ENCODE assay signal across 8 cellular contexts in genomic region chr1:155208406-155208655, GRCh38. TPM values are rescaled to one million over a fixed set of nuclear protein-coding genes. Genes with fewer than 3 reads are reported as not detected.
A peak's percentile ranks its signal among the peaks of the same experiment; 100 is the strongest.
DNase-seq lines count a peak whose midpoint lies in the region; ATAC-seq and TF ChIP-seq lines count a peak whose summit lies in the region.

No MANE protein-coding gene starts in this region.

- no peak overlapping the region for H4K8ac ChIP-seq in mesendoderm (ENCODE audit: low read depth, low read length)

- H2AK5ac ChIP-seq in mesendoderm (ENCODE audit: low read length) = no peak overlapping the region

- H3K4me2 ChIP-seq in mesendoderm (ENCODE audit: low read length) = peak overlapping the region; percentile 17

- peak overlapping the region; percentile 80 for H3K56ac ChIP-seq in mesendoderm (ENCODE audit: low read length)

- peak overlapping the region; percentile 53 for H3K9ac ChIP-seq in mesendoderm (ENCODE audit: low read length)

- in situ Hi-C loops in astrocyte of the spinal cord (cut with HindIII; ENCODE audit: low sequenced_read_pairs) = no loop called here

- no peak overlapping the region for H3K4ac ChIP-seq in mesendoderm (ENCODE audit: low read depth, low read length)

- peaks cover 9 to 43% (median 31%) of the 10 kb centered on the region in 9 donors for H3K4me1 ChIP-seq in heart right ventricle
- H3K4me1 ChIP-seq in mesendoderm (ENCODE audit: control insufficient read depth, low read depth, low read length) = peaks cover 7% of the 10 kb centered on the region
- H3K4me1 ChIP-seq in aorta (ENCODE audit: control insufficient read depth in 1 of 2, insufficient read depth in 2 of 2, low read length in 2 of 2) = no peaks in the 10 kb centered on the region

- H4K5ac ChIP-seq in mesendoderm (ENCODE audit: low read length) = no peak overlapping the region

- TF ChIP-seq CTCF in heart right ventricle (IDR thresholded peaks at IDR 0.05) = no peak
- TF ChIP-seq CTCF in astrocyte of the spinal cord (IDR thresholded peaks at IDR 0.05; ENCODE audit: low read depth, low read length) = no peak

- H3K27me3 ChIP-seq in heart right ventricle (no peaks in the 10 kb centered on the region), mesendoderm (ENCODE audit: insufficient read depth, low read length, poor library complexity) (no peaks in the 10 kb centered on the region), aorta (ENCODE audit: control insufficient read depth in 1 of 2, insufficient read depth in 2 of 2, low read length in 1 of 2) (no peaks in the 10 kb centered on the region)

- H3K23ac ChIP-seq in mesendoderm (ENCODE audit: low read length) = no peak overlapping the region

- ATAC-seq in heart right ventricle (no peak), left cardiac atrium (no peak), aorta (ENCODE audit: low FRiP score) (no peak), GM21367 (IDR thresholded peaks at IDR 0.05; ENCODE audit: unreplicated experiment) (no peak)

- 0 to 1% methylated on average over 11 of the region's 11 CpGs for WGBS in heart right ventricle, 2 donors
- no CpG with 5 or more reads among the region's 11 CpGs for WGBS in mesendoderm (ENCODE audit: extremely low coverage, insufficient coverage, low lambda C conversion rate)
- WGBS in aorta, 2 donors = 0% methylated on average over 10 to 11 of the region's 11 CpGs

- H3K79me2 ChIP-seq in mesendoderm (ENCODE audit: control insufficient read depth, insufficient read depth, low read length) = no peaks in the 10 kb centered on the region

- H3K27ac ChIP-seq in heart right ventricle (peak overlapping the region; percentile 98 to 100 (median 100)), mesendoderm (ENCODE audit: low read depth, low read length) (peak overlapping the region; percentile 25), aorta (ENCODE audit: low read depth in 1 of 2, low read length in 2 of 2) (peak overlapping the region; percentile 79 to 85)

- no peak overlapping the region for H2BK15ac ChIP-seq in mesendoderm (replicated peaks; ENCODE audit: low read depth)

- no peak overlapping the region for H2BK120ac ChIP-seq in mesendoderm (ENCODE audit: low read depth, low read length)

- H3K9me3 ChIP-seq in heart right ventricle = no peaks in the 10 kb centered on the region
- H3K9me3 ChIP-seq in aorta (ENCODE audit: control insufficient read depth, low read length) = no peaks in the 10 kb centered on the region

- H3K36me3 ChIP-seq in heart right ventricle (peaks cover 0 to 23% (median 0%) of the 10 kb centered on the region in 9 donors), mesendoderm (ENCODE audit: control insufficient read depth, insufficient read depth, low read length) (no peaks in the 10 kb centered on the region), aorta (ENCODE audit: control insufficient read depth in 1 of 2, insufficient read depth in 2 of 2, low read length in 1 of 2) (no peaks in the 10 kb centered on the region)

- H3K18ac ChIP-seq in mesendoderm (ENCODE audit: low read length) = peak overlapping the region; percentile 15

- DNase-seq in heart right ventricle (no peak), left cardiac atrium (no peak), astrocyte of the spinal cord (ENCODE audit: low read depth, low spot score) (no peak), mesendoderm (no peak), aorta (no peak), hepatic stellate cell (ENCODE audit: low spot score) (no peak), SIG-M5 treated with dmso at 0.1 percent for 504 hours (lab: John Stamatoyannopoulos, UW; ENCODE audit: unreplicated experiment) (no peak)

- H3K79me1 ChIP-seq in mesendoderm (ENCODE audit: low read length) = no peaks in the 10 kb centered on the region

- no peak overlapping the region for H2BK5ac ChIP-seq in mesendoderm (ENCODE audit: low read length)

- intact Hi-C loops in heart right ventricle (cut with DNase I) = loop anchor here in 6 of 10 donors (1.0 to 10.0 kb wide), 7 partner anchors 18 to 386 kb away; partner anchors contain the start of gene RUSC1 (in 2 of the 6)
- intact Hi-C loops in left cardiac atrium (cut with DNase I) = no loop called here
- intact Hi-C loops in aorta (cut with DNase I) = loop anchor here (1.0 to 5.0 kb wide), 3 partner anchors 19 to 114 kb away; partner anchors contain the start of gene RUSC1 (in 1 of the 2)

- H3K4me3 ChIP-seq in heart right ventricle (peak overlapping the region in 9 of 10 donors; percentile 64 to 91 (median 82)), astrocyte of the spinal cord (ENCODE audit: low read depth, low read length) (peak overlapping the region; percentile 90), mesendoderm (ENCODE audit: low read length) (no peak overlapping the region), aorta (ENCODE audit: low read length in 2 of 2) (peak overlapping the region in 1 of 2 donors; percentile 20)

RNA-seq across cellular contexts. Expression of gene MTX1, which starts 0.2 kb away (rescaled TPM):
- 10 to 100 TPM; 13.1 to 25.8 (median 17.1) TPM for total RNA-seq in heart right ventricle
- 10 to 100 TPM; 33.9 to 49.7 TPM for polyA plus RNA-seq in heart right ventricle
- total RNA-seq in left cardiac atrium = 10 to 100 TPM; 19.7 to 25.5 TPM
- 40.8 TPM for polyA plus RNA-seq in mesendoderm (2013, experiment 1 of 2)
- polyA plus RNA-seq in mesendoderm (2013, experiment 2 of 2) = 40.6 TPM
- total RNA-seq in aorta = 10 to 100 TPM; 20.3 to 21.3 TPM
- polyA plus RNA-seq in aorta = 10 to 100 TPM; 26.2 to 52.9 TPM

RNA-seq across cellular contexts. Expression of gene THBS3, which starts 0.6 kb away (rescaled TPM):
- total RNA-seq in heart right ventricle = 1 to 10 TPM; 3.8 to 8.8 (median 6.4) TPM
- polyA plus RNA-seq in heart right ventricle = 10 to 100 TPM in 1 of 2 donors, 1 to 10 TPM in 1; 4.9 to 23.5 TPM
- 10 to 100 TPM; 17.9 to 18.6 TPM for total RNA-seq in left cardiac atrium
- 2.1 TPM for polyA plus RNA-seq in mesendoderm (2013, experiment 1 of 2)
- 2.4 TPM for polyA plus RNA-seq in mesendoderm (2013, experiment 2 of 2)
- 10 to 100 TPM; 58.9 to 97.9 TPM for total RNA-seq in aorta
- polyA plus RNA-seq in aorta = 100 to 1,000 TPM in 1 of 2 donors, 10 to 100 TPM in 1; 21.7 to 195 TPM

RNA-seq across cellular contexts. Expression of gene TRIM46, which starts 34.7 kb away (rescaled TPM):
- total RNA-seq in heart right ventricle = under 1 TPM in 2 of 10 donors, not detected in 8; 0.10 to 0.35 TPM
- under 1 TPM; 0.04 to 0.07 TPM for polyA plus RNA-seq in heart right ventricle
- under 1 TPM; 0.15 to 0.21 TPM for total RNA-seq in left cardiac atrium
- 1.8 TPM for polyA plus RNA-seq in mesendoderm (2013, experiment 1 of 2)
- 2.0 TPM for polyA plus RNA-seq in mesendoderm (2013, experiment 2 of 2)
- 1 to 10 TPM; 1.6 to 3.4 TPM for total RNA-seq in aorta
- polyA plus RNA-seq in aorta = 1 to 10 TPM in 1 of 2 donors, under 1 TPM in 1; 0.50 to 2.1 TPM

RNA-seq across cellular contexts. Expression of gene KRTCAP2, which starts 35.2 kb away (rescaled TPM):
- 100 to 1,000 TPM in 9 of 10 donors, 10 to 100 TPM in 1; 96.1 to 173 (median 114) TPM for total RNA-seq in heart right ventricle
- 100 to 1,000 TPM; 302 to 355 TPM for polyA plus RNA-seq in heart right ventricle
- 100 to 1,000 TPM; 143 to 156 TPM for total RNA-seq in left cardiac atrium
- 196 TPM for polyA plus RNA-seq in mesendoderm (2013, experiment 1 of 2)
- 199 TPM for polyA plus RNA-seq in mesendoderm (2013, experiment 2 of 2)
- 100 to 1,000 TPM; 136 to 143 TPM for total RNA-seq in aorta
- polyA plus RNA-seq in aorta = 100 to 1,000 TPM; 179 to 255 TPM

RNA-seq across cellular contexts. Expression of gene ENTREP3, which starts 47.0 kb away (rescaled TPM):
- total RNA-seq in heart right ventricle (10 to 100 TPM in 7 of 10 donors, 1 to 10 TPM in 3; 8.6 to 21.0 (median 11.3) TPM), left cardiac atrium (10 to 100 TPM; 16.1 to 18.7 TPM), aorta (10 to 100 TPM; 22.8 to 28.7 TPM)
- polyA plus RNA-seq in heart right ventricle (10 to 100 TPM in 1 of 2 donors, 1 to 10 TPM in 1; 7.1 to 13.7 TPM), aorta (10 to 100 TPM in 1 of 2 donors, 1 to 10 TPM in 1; 6.0 to 25.4 TPM)
- polyA plus RNA-seq in mesendoderm (2013, experiment 1 of 2) = 28.0 TPM
- 27.0 TPM for polyA plus RNA-seq in mesendoderm (2013, experiment 2 of 2)

Comparison
In these comparisons a context has a peak if more than half of its experiments do, and no peak if none do; other contexts are left out.
1. intact Hi-C loops: an anchor here in heart right ventricle (1.0 to 10.0 kb wide) and aorta (1.0 to 5.0 kb wide); none called in left cardiac atrium.
2. H3K27ac ChIP-seq: peak in every context shown above with its lines; median percentile 100 in heart right ventricle; 82 in aorta; 25 in mesendoderm.